25 cellular contexts compared by ENCODE assay signal in genomic region chr10:121041906-121042305, GRCh38.
"Had no signal": no experiment of that assay in that cellular context is flagged by ENCODE, and none has a peak within 500 bp of the region (broad histone marks: within the 10 kb centered on the region; RNA-seq: fewer than 3 reads in every experiment).

No MANE protein-coding gene starts in this region.

- H3K27ac ChIP-seq: ascending aorta, coronary artery, dorsolateral prefrontal cortex, left lung, spleen, testis had no signal

- H3K4me3 ChIP-seq: ascending aorta, coronary artery, dorsolateral prefrontal cortex, left lung, lung, mucosa of descending colon, spleen, testis had no signal

- H3K27me3 ChIP-seq: ascending aorta, dorsolateral prefrontal cortex, left lung, spleen, testis had no signal

- DNase-seq: activated CD4-positive, alpha-beta memory T cell treated with anti-CD3 and anti-CD28 coated beads for 36 hours; activated CD4-positive, alpha-beta T cell treated with anti-CD3 and anti-CD28 coated beads, Interleukin-2, amount 10 ng/mL, durations not matched to agents 24 days and 14 days; activated CD4-positive, CD25-positive, alpha-beta regulatory T cell treated with anti-CD3 and anti-CD28 coated beads, Interleukin-2, amount 50 U/mL, for 72 hours; activated CD8-positive, alpha-beta memory T cell treated with anti-CD3 and anti-CD28 coated beads, Interleukin-2, amount 50 U/mL, for 4 hours; activated effector memory CD4-positive, alpha-beta T cell treated with anti-CD3 and anti-CD28 coated beads, Interleukin-2, amount 50 U/mL, for 16 hours; activated naive CD4-positive, alpha-beta T cell treated with anti-CD3 and anti-CD28 coated beads, Interleukin-2, amount 10 ng/mL, durations not matched to agents 7 days and 5 days; activated naive CD8-positive, alpha-beta T cell treated with anti-CD3 and anti-CD28 coated beads, Interleukin-2, amount 10 ng/mL, durations not matched to agents 7 days and 5 days; activated T-cell treated with anti-CD3 and anti-CD28 coated beads, Interleukin-2, amount 50 U/mL, for 1 hour; dorsolateral prefrontal cortex; effector memory CD4-positive, alpha-beta T cell; head of caudate nucleus; hypothalamus; left lung; mucosa of descending colon; right cardiac atrium; spleen; stimulated activated CD4-positive, alpha-beta T cell treated with anti-CD3 and anti-CD28 coated beads, Interleukin-2, amount 100 ng/mL, for 48 hours; stimulated activated naive CD8-positive, alpha-beta T cell treated with anti-CD3 and anti-CD28 coated beads, Interleukin-15, Interleukin-2, amounts not matched to agents 100 U/mL and 50 U/mL, for 24 hours; T-helper 9 cell; testis; trophoblast cell had no signal

- H3K4me1 ChIP-seq: ascending aorta, left lung, spleen, testis had no signal

- ATAC-seq: left lung; mucosa of descending colon; natural killer cell treated with Interleukin-12 subunit alpha and Interleukin-12 subunit beta and Interleukin-15 and Interleukin-18, amount 100 ng/mL, for 72 hours; right cardiac atrium; stimulated activated naive CD8-positive, alpha-beta T cell treated with anti-CD3 and anti-CD28 coated beads, Interleukin-15, Interleukin-2, amounts not matched to agents 100 U/mL and 50 U/mL, for 24 hours had no signal

- H3K9me3 ChIP-seq: ascending aorta, left lung, mucosa of descending colon, spleen, testis had no signal

- H3K36me3 ChIP-seq: ascending aorta, left lung, spleen had no signal
